In the genomic region with DNA sequence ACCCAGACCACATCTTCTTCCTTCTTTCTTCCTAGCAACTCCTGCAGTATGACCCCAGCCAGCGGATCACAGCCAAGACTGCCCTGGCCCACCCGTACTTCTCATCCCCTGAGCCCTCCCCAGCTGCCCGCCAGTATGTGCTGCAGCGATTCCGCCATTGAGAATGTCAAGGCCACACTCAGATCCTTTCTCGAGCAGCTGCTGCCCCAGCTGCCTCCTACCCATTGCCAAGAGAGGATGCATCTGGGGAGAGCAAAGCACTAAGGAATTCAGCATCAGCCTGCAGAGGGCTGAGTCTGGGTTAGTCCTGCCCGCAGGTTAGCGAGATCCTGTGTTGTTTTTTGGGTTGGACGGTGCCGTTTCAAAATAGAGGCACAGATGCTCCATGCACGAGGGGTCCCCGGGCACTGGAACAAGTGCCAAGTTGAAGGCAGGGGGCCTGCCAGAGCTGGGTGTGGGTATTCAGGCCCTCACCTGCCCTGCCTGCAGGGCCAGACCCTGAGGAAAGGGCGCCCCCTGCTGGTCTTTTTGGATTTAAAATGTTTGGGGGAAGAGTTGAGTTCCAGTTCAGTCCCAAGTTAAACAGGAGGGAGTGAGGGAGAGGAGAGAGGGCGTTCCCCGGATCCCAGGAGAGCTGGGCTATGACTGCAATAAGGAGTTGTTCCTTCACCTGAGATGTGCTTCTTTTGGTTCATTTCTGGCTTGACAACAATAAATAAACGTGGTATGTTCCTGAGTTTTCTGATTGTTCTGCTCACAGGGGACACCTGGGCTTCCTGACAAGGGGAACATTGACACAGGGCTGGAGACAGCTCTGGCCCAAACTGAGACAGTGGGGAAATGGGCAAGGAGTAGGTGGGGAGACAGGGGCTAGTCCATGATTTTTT, we compare ENCODE assay signal across 9 cellular contexts. TPM values are rescaled to one million over a fixed set of nuclear protein-coding genes. Genes with fewer than 3 reads are reported as not detected.
A peak's percentile ranks its signal among the peaks of the same experiment; 100 is the strongest.
DNase-seq lines count a peak whose midpoint lies in the region; ATAC-seq, FAIRE-seq and TF ChIP-seq lines count a peak whose summit lies in the region.
"Had no signal": no experiment of that assay in that cellular context is flagged by ENCODE, and none has a peak within 500 bp of the region (broad histone marks: within the 10 kb centered on the region; RNA-seq: fewer than 3 reads in every experiment).

No MANE protein-coding gene starts in this region.

- intact Hi-C loops in activated T-helper 1 cell treated with anti-CD3 and anti-CD28 coated beads, Interleukin-12 subunit alpha, Interleukin-12 subunit beta, Interleukin-2, Interleukin-4 antibody, amounts not matched to agents 30 ng/mL and 10 ng/mL and 1 ng/mL, durations not matched to agents 14 hours and 24 hours and 36 hours (cut with micrococcal nuclease) = loop anchor here (1.0 kb wide), 1 partner anchor 100 kb away; no protein-coding TSS in a partner anchor
- intact Hi-C loops in pancreas (cut with DNase I) = loop anchor here in 2 of 3 donors (2.0 to 5.0 kb wide), 2 partner anchors 98 to 101 kb away; a partner anchor contains a TSS
- intact Hi-C loops in tibial artery (cut with DNase I; ENCODE audit: low total_unique reads) = loop anchor here (2.0 kb wide), 1 partner anchor 101 kb away; a partner anchor contains a TSS

- H3K36me3 ChIP-seq in pancreas = no peaks in the 10 kb centered on the region
- H3K36me3 ChIP-seq in tibial artery = peaks cover 0 to 44% (median 0%) of the 10 kb centered on the region in 3 donors

- DNase-seq in D721Med (ENCODE audit: insufficient read length, low spot score) = peak; percentile 83
- no peak for DNase-seq in LNCaP clone FGC (ENCODE audit: low read depth)
- DNase-seq in RPMI8226 = peak; percentile 80
- peak; percentile 75 for DNase-seq in activated T-helper 1 cell treated with anti-CD3 and anti-CD28 coated beads, Interleukin-12 subunit alpha, Interleukin-12 subunit beta, Interleukin-2, Interleukin-4 antibody, amounts not matched to agents 30 ng/mL and 10 ng/mL and 1 ng/mL, durations not matched to agents 14 hours and 24 hours and 36 hours (ENCODE audit: low spot score)
- DNase-seq in fibroblast of villous mesenchyme (ENCODE audit: low read depth) = peak; percentile 72
- peak; percentile 77 to 94 (median 84) for DNase-seq in pancreas
- DNase-seq in tibial artery = peak; percentile 69 to 83

- peaks cover 4 to 19% (median 14%) of the 10 kb centered on the region in 3 donors for H3K4me1 ChIP-seq in pancreas
- peaks cover 0 to under 1% (median 0%) of the 10 kb centered on the region in 4 donors for H3K4me1 ChIP-seq in tibial artery

- H3K27ac Mint-ChIP-seq in activated T-helper 1 cell treated with anti-CD3 and anti-CD28 coated beads, Interleukin-12 subunit alpha, Interleukin-12 subunit beta, Interleukin-2, Interleukin-4 antibody, amounts not matched to agents 30 ng/mL and 10 ng/mL and 1 ng/mL, durations not matched to agents 14 hours and 24 hours and 36 hours = no peak overlapping the region

- peaks cover 2% of the 10 kb centered on the region for H3K27me3 Mint-ChIP-seq in activated T-helper 1 cell treated with anti-CD3 and anti-CD28 coated beads, Interleukin-12 subunit alpha, Interleukin-12 subunit beta, Interleukin-2, Interleukin-4 antibody, amounts not matched to agents 30 ng/mL and 10 ng/mL and 1 ng/mL, durations not matched to agents 14 hours and 24 hours and 36 hours (ENCODE audit: insufficient read depth)

- H3K27me3 ChIP-seq in pancreas (no peaks in the 10 kb centered on the region), tibial artery (no peaks in the 10 kb centered on the region)

- no peak for FAIRE-seq in D721Med (lab: Jason Lieb, UNC)
- FAIRE-seq in pancreas (lab: Jason Lieb, UNC) = no peak
- FAIRE-seq: TTC549 had no signal

- peaks cover 2% of the 10 kb centered on the region for H3K36me3 Mint-ChIP-seq in activated T-helper 1 cell treated with anti-CD3 and anti-CD28 coated beads, Interleukin-12 subunit alpha, Interleukin-12 subunit beta, Interleukin-2, Interleukin-4 antibody, amounts not matched to agents 30 ng/mL and 10 ng/mL and 1 ng/mL, durations not matched to agents 14 hours and 24 hours and 36 hours (ENCODE audit: low read depth)

- WGBS in pancreas, 2 donors = 36 to 41% methylated on average over 16 of the region's 16 CpGs

- peak; percentile 89 for TF ChIP-seq CTCF in D721Med (IDR thresholded peaks at IDR 0.05; ENCODE audit: insufficient read depth, missing control alignments)
- peak; percentile 65 for TF ChIP-seq CTCF in LNCaP clone FGC (IDR thresholded peaks at IDR 0.05; ENCODE audit: control insufficient read depth, extremely low read depth, insufficient read depth)
- TF ChIP-seq CTCF in fibroblast of villous mesenchyme (IDR thresholded peaks at IDR 0.05; ENCODE audit: insufficient read depth, low read depth, low read length) = peak; percentile 64
- peak; percentile 54 to 78 (median 72) for TF ChIP-seq CTCF in pancreas (IDR thresholded peaks at IDR 0.05)
- peak; percentile 54 to 64 for TF ChIP-seq CTCF in tibial artery (IDR thresholded peaks at IDR 0.05)

- no peak overlapping the region for H3K4me3 Mint-ChIP-seq in activated T-helper 1 cell treated with anti-CD3 and anti-CD28 coated beads, Interleukin-12 subunit alpha, Interleukin-12 subunit beta, Interleukin-2, Interleukin-4 antibody, amounts not matched to agents 30 ng/mL and 10 ng/mL and 1 ng/mL, durations not matched to agents 14 hours and 24 hours and 36 hours

- ATAC-seq in pancreas (peak; percentile 45 to 68 (median 64)), GM21528 (IDR thresholded peaks at IDR 0.05; ENCODE audit: low FRiP score, unreplicated experiment) (no peak)

- H3K9me3 Mint-ChIP-seq in activated T-helper 1 cell treated with anti-CD3 and anti-CD28 coated beads, Interleukin-12 subunit alpha, Interleukin-12 subunit beta, Interleukin-2, Interleukin-4 antibody, amounts not matched to agents 30 ng/mL and 10 ng/mL and 1 ng/mL, durations not matched to agents 14 hours and 24 hours and 36 hours = no peaks in the 10 kb centered on the region

- H3K27ac ChIP-seq in pancreas (no peak overlapping the region), tibial artery (no peak overlapping the region)

- H3K9me3 ChIP-seq in pancreas (no peaks in the 10 kb centered on the region), tibial artery (no peaks in the 10 kb centered on the region)

- H3K4me1 Mint-ChIP-seq in activated T-helper 1 cell treated with anti-CD3 and anti-CD28 coated beads, Interleukin-12 subunit alpha, Interleukin-12 subunit beta, Interleukin-2, Interleukin-4 antibody, amounts not matched to agents 30 ng/mL and 10 ng/mL and 1 ng/mL, durations not matched to agents 14 hours and 24 hours and 36 hours (ENCODE audit: low read depth) = peaks cover 4% of the 10 kb centered on the region

- H3K4me3 ChIP-seq in LNCaP clone FGC (ENCODE audit: low read depth, low read length) (no peak overlapping the region), fibroblast of villous mesenchyme (ENCODE audit: low read depth, low read length) (no peak overlapping the region), pancreas (no peak overlapping the region), tibial artery (no peak overlapping the region)

RNA-seq across cellular contexts. Expression of a gene that starts 4.9 kb away (rescaled TPM):
- total RNA-seq in activated T-helper 1 cell treated with anti-CD3 and anti-CD28 coated beads, Interleukin-12 subunit alpha, Interleukin-12 subunit beta, Interleukin-2, Interleukin-4 antibody, amounts not matched to agents 30 ng/mL and 10 ng/mL and 1 ng/mL, durations not matched to agents 14 hours and 24 hours and 36 hours = 4.9 and 5.3 TPM in 2 replicates
- 0.64 and 2.2 TPM in 2 replicates for total RNA-seq in fibroblast of villous mesenchyme
- 1 to 10 TPM; 1.9 to 6.3 (median 3.0) TPM for total RNA-seq in pancreas
- 10 to 100 TPM; 32.2 to 34.7 TPM for polyA plus RNA-seq in pancreas

RNA-seq across cellular contexts. Expression of a gene that starts 21.6 kb away (rescaled TPM):
- total RNA-seq in activated T-helper 1 cell treated with anti-CD3 and anti-CD28 coated beads, Interleukin-12 subunit alpha, Interleukin-12 subunit beta, Interleukin-2, Interleukin-4 antibody, amounts not matched to agents 30 ng/mL and 10 ng/mL and 1 ng/mL, durations not matched to agents 14 hours and 24 hours and 36 hours = 0.02 and 0.05 TPM in 2 replicates
- total RNA-seq in fibroblast of villous mesenchyme = under 0.01 and 0.43 TPM in 2 replicates
- total RNA-seq in pancreas = 1 to 10 TPM; 1.3 to 3.5 (median 2.9) TPM
- polyA plus RNA-seq in pancreas = 10 to 100 TPM in 1 of 2 donors, 1 to 10 TPM in 1; 6.5 to 14.6 TPM

RNA-seq across cellular contexts. Expression of a gene that starts 26.5 kb away (rescaled TPM):
- total RNA-seq in activated T-helper 1 cell treated with anti-CD3 and anti-CD28 coated beads, Interleukin-12 subunit alpha, Interleukin-12 subunit beta, Interleukin-2, Interleukin-4 antibody, amounts not matched to agents 30 ng/mL and 10 ng/mL and 1 ng/mL, durations not matched to agents 14 hours and 24 hours and 36 hours = 10.7 and 15.4 TPM in 2 replicates
- 16.8 and 24.2 TPM in 2 replicates for total RNA-seq in fibroblast of villous mesenchyme
- total RNA-seq in pancreas = 10 to 100 TPM in 5 of 6 donors, 1 to 10 TPM in 1; 6.9 to 12.9 (median 12.3) TPM
- 10 to 100 TPM; 19.7 to 35.0 TPM for polyA plus RNA-seq in pancreas

RNA-seq across cellular contexts. Expression of a gene that starts 26.5 kb away (rescaled TPM):
- 25.3 and 28.2 TPM in 2 replicates for total RNA-seq in activated T-helper 1 cell treated with anti-CD3 and anti-CD28 coated beads, Interleukin-12 subunit alpha, Interleukin-12 subunit beta, Interleukin-2, Interleukin-4 antibody, amounts not matched to agents 30 ng/mL and 10 ng/mL and 1 ng/mL, durations not matched to agents 14 hours and 24 hours and 36 hours
- total RNA-seq in fibroblast of villous mesenchyme = 64.4 and 79.9 TPM in 2 replicates
- 10 to 100 TPM; 50.4 to 74.2 (median 59.4) TPM for total RNA-seq in pancreas
- polyA plus RNA-seq in pancreas = 10 to 100 TPM; 16.3 to 25.4 TPM
